Comparison of ENCODE assay signal across 1 cellular context in the genomic region with DNA sequence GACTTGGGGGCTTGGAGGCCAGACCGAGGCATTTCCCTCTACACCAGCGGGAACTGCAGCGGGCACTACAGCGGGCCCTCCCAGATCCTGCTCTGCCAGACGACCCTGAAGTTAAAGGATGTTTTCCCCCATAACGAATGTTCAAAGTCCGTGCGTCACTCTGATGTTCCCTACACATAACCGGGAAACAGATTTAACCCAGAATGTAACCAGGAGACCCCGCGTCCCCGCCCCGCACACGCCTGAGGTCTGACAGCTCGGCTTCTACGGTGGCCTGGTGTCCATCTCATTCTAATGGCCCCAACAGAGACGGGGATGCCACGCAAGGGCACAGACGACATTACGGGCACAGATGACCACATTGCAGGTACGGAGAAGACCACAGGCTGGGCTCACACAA.
TF ChIP-seq lines count a peak whose summit lies in the region.

No MANE protein-coding gene starts in this region.

TF ChIP-seq in GM23338, 12 proteins besides CTCF, POLR2A, EP300 and RAD21 (continued from another document):
- no peak for TF ChIP-seq CREB1 (CRISPR knock-in tag; IDR thresholded peaks at IDR 0.05; ENCODE audit: low read depth)
